In genomic region chr6:4112366-4112765, GRCh38 we compare ENCODE assay signal across 37 cellular contexts. TPM values are rescaled to one million over a fixed set of nuclear protein-coding genes. Genes with fewer than 3 reads are reported as not detected.
"Had no signal": no experiment of that assay in that cellular context is flagged by ENCODE, and none has a peak within 500 bp of the region (broad histone marks: within the 10 kb centered on the region; RNA-seq: fewer than 3 reads in every experiment).

No MANE protein-coding gene starts in this region.

- H3K27me3 ChIP-seq: adrenal gland, ascending aorta, body of pancreas, brain microvascular endothelial cell, breast epithelium, cardiac muscle cell had no signal

- H3K4me1 ChIP-seq: adrenal gland, breast epithelium had no signal

- H3K9me3 ChIP-seq: adrenal gland, body of pancreas, breast epithelium had no signal

- H3K27ac ChIP-seq: adrenal gland, ascending aorta, body of pancreas, brain microvascular endothelial cell, breast epithelium, cardiac muscle cell had no signal

- FAIRE-seq: astrocyte, bronchial epithelial cell had no signal

- H3K4me3 ChIP-seq: adrenal gland, ascending aorta, body of pancreas, breast epithelium, cardiac muscle cell had no signal

- ATAC-seq: activated naive CD4-positive, alpha-beta T cell treated with anti-CD3 and anti-CD28 coated beads, Interleukin-2, amount 50 U/mL, for 72 hours; activated naive CD8-positive, alpha-beta T cell treated with anti-CD3 and anti-CD28 coated beads, Interleukin-2, amount 50 U/mL, for 24 hours; activated T-cell treated with anti-CD3 and anti-CD28 coated beads, Interleukin-2, amount 50 U/mL, for 4 hours; activated T-cell treated with anti-CD3 and anti-CD28 coated beads, Interleukin-2, amount 50 U/mL, for 72 hours; activated T-helper 17 cell treated with anti-CD3 and anti-CD28 coated beads, Interleukin-2, amount 50 U/mL, for 72 hours; body of pancreas had no signal

- DNase-seq: activated effector memory CD4-positive, alpha-beta T cell treated with anti-CD3 and anti-CD28 coated beads, Interleukin-2, amount 50 U/mL, for 16 hours; activated effector memory CD4-positive, alpha-beta T cell treated with Interleukin-2 at 50 U/mL for 16 hours; activated gamma-delta T cell; activated gamma-delta T cell treated with Interleukin-2 at 50 U/mL for 16 hours; activated naive CD4-positive, alpha-beta T cell; activated naive CD4-positive, alpha-beta T cell treated with anti-CD3 and anti-CD28 coated beads for 36 hours; activated naive CD4-positive, alpha-beta T cell treated with anti-CD3 and anti-CD28 coated beads, Interleukin-2, amount 10 ng/mL, durations not matched to agents 7 days and 5 days; activated naive CD4-positive, alpha-beta T cell treated with anti-CD3 and anti-CD28 coated beads, Interleukin-2, amount 50 U/mL, for 16 hours; activated naive CD4-positive, alpha-beta T cell treated with Interleukin-2 at 50 U/mL for 16 hours; activated naive CD8-positive, alpha-beta T cell treated with anti-CD3 and anti-CD28 coated beads for 36 hours; activated naive CD8-positive, alpha-beta T cell treated with anti-CD3 and anti-CD28 coated beads, Interleukin-2, amount 10 ng/mL, durations not matched to agents 7 days and 5 days; activated naive CD8-positive, alpha-beta T cell treated with anti-CD3 and anti-CD28 coated beads, Interleukin-2, amount 50 U/mL, for 24 hours; activated T-cell treated with anti-CD3 and anti-CD28 coated beads, Interleukin-2, amount 50 U/mL, for 4 hours; activated T-cell treated with anti-CD3 and anti-CD28 coated beads, Interleukin-2, amount 50 U/mL, for 48 hours; activated T-cell treated with anti-CD3 and anti-CD28 coated beads, Interleukin-2, amount 50 U/mL, for 72 hours; adrenal gland; amniotic stem cell; amygdala; anterior cingulate cortex; aorta; body of pancreas; brain microvascular endothelial cell; caudate nucleus; central memory CD4-positive, alpha-beta T cell; cerebellar nuclear complex had no signal

RNA-seq across cellular contexts. Expression of gene FAM217A, which starts 33.4 kb away (rescaled TPM):
- total RNA-seq: activated naive CD4-positive, alpha-beta T cell treated with anti-CD3 and anti-CD28 coated beads for 36 hours; activated naive CD4-positive, alpha-beta T cell treated with anti-CD3 and anti-CD28 coated beads, Interleukin-2, amount 50 U/mL, for 72 hours; activated naive CD8-positive, alpha-beta T cell treated with anti-CD3 and anti-CD28 coated beads for 36 hours; activated naive CD8-positive, alpha-beta T cell treated with anti-CD3 and anti-CD28 coated beads, Interleukin-2, amount 10 ng/mL, durations not matched to agents 7 days and 5 days; activated T-cell treated with anti-CD3 and anti-CD28 coated beads, Interleukin-2, amount 50 U/mL, for 4 hours; activated T-cell treated with anti-CD3 and anti-CD28 coated beads, Interleukin-2, amount 50 U/mL, for 72 hours; activated T-helper 1 cell treated with anti-CD3 and anti-CD28 coated beads, Interleukin-12 subunit alpha, Interleukin-12 subunit beta, Interleukin-2, Interleukin-4 antibody, amounts not matched to agents 30 ng/mL and 10 ng/mL and 1 ng/mL, durations not matched to agents 14 hours and 24 hours and 36 hours; activated T-helper 17 cell treated with anti-CD3 and anti-CD28 coated beads, Interleukin-2, amount 50 U/mL, for 72 hours; activated T-helper 2 cell treated with anti-CD3 and anti-CD28 coated beads, Interferon-gamma antibody, Interleukin-2, Interleukin-4, amounts not matched to agents 10 μg/mL and 5 μg/mL and 100 μg/mL, durations not matched to agents 14 hours and 24 hours and 36 hours; adrenal gland; aorta; ascending aorta; astrocyte; body of pancreas; breast epithelium; bronchial epithelial cell; cardiac muscle cell; cardiac septum; cerebellum; chondrocyte had no signal
- polyA plus RNA-seq: adrenal gland, aorta, cardiac muscle cell had no signal
